ENCODE assay signal across 1 cellular context in genomic region chr10:89643812-89644690, GRCh38.
TF ChIP-seq lines count a peak whose summit lies in the region.

No MANE protein-coding gene starts in this region.

TF ChIP-seq in endothelial cell of umbilical vein, 7 proteins besides CTCF, POLR2A, EP300 and RAD21 (continued from another document):
- no peak for TF ChIP-seq EZH2 (IDR thresholded peaks at IDR 0.05; ENCODE audit: borderline replicate concordance, low read depth, low read length, severe bottlenecking)
- no peak for TF ChIP-seq GATA2 (IDR thresholded peaks at IDR 0.05; ENCODE audit: insufficient read depth, insufficient read length, low read depth, low read length)
